In the genomic region with DNA sequence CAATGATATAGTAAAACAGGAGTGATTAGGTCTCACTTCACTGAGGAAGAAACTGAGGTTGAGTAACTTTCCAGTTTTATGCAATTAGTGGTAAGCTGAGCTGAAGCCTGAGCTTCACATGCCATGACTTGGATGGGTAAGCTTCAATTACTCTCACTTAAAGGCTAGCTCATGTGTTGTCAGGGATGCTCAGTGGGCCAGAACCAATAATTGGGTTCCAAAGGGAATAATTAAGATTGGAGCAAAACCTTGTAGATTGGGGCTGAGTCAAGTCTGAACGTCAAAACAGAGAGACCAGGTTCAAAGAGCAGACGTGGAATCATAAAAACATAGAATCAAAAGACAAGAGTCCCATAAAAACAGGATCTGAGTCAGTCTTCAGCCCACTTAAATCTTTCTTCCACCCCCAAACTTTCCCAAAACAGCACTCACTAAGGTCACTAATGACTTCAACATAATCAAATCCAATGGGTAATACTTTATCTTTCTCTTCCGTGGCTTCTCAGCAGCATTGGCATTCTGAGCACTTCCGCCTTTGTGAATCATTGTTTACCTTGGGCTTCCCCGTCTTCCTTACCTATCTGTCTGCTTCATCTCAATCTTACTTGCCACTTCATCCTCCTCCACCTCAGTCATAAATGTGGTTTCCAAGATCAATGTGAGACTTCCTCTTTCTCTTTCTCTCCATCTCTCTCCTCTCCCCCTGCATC, we compare ENCODE assay signal across 9 cellular contexts. TPM values are rescaled to one million over a fixed set of nuclear protein-coding genes. Genes with fewer than 3 reads are reported as not detected.
DNase-seq lines count a peak whose midpoint lies in the region; ATAC-seq and TF ChIP-seq lines count a peak whose summit lies in the region.
"Had no signal": no experiment of that assay in that cellular context is flagged by ENCODE, and none has a peak within 500 bp of the region (broad histone marks: within the 10 kb centered on the region; RNA-seq: fewer than 3 reads in every experiment).

No MANE protein-coding gene starts in this region.

- BruUV-seq in mammary epithelial cell (replicated peaks; lab: Mats Ljungman, UMichigan) = TSS peak; percentile 69

- H3K9me3 Mint-ChIP-seq in CD4-positive, alpha-beta T cell = peaks cover 2% of the 10 kb centered on the region

- H3K27me3 ChIP-seq in CD4-positive, alpha-beta T cell (ENCODE audit: control insufficient read depth, insufficient read depth, low read length) = no peaks in the 10 kb centered on the region
- H3K27me3 ChIP-seq in mammary epithelial cell (ENCODE audit: insufficient read depth, low read length) = no peaks in the 10 kb centered on the region

- H4K20me1 ChIP-seq in mammary epithelial cell (ENCODE audit: insufficient read depth, low read length) = no peaks in the 10 kb centered on the region

- no peaks in the 10 kb centered on the region for H3K36me3 Mint-ChIP-seq in CD4-positive, alpha-beta T cell (ENCODE audit: low read depth)

- POLR2A ChIA-PET in CD4-positive, alpha-beta T cell (lab: Charles Lee) = interaction anchor here (0.7 kb wide), 1 partner anchor 549 kb away, joined by 4 read pairs; no protein-coding TSS in a partner anchor

- H3K27ac ChIP-seq in CD4-positive, alpha-beta T cell (ENCODE audit: low read depth, low read length) = no peak overlapping the region
- H3K27ac ChIP-seq in mammary epithelial cell (ENCODE audit: insufficient read depth, low read depth, low read length) = peak overlapping the region; percentile 88

- TF ChIP-seq CTCF in CD4-positive, alpha-beta T cell (IDR thresholded peaks at IDR 0.05) = no peak
- no peak for TF ChIP-seq CTCF in mammary epithelial cell (conservative IDR thresholded peaks at IDR 0.05 in 1 of 2, IDR thresholded peaks at IDR 0.05 in 1 of 2; ENCODE audit: extremely low read depth in 1 of 2, insufficient read depth in 1 of 2, low read depth in 1 of 2, low read length in 2 of 2)

- peak overlapping the region in 1 of 3 experiments; percentile 4 for H3K4me3 ChIP-seq in mammary epithelial cell (replicated peaks in 1 of 3; ENCODE audit: insufficient read depth in 1 of 3, low read depth in 2 of 3, low read length in 3 of 3)

- peak overlapping the region; percentile 2 for H3K27ac Mint-ChIP-seq in CD4-positive, alpha-beta T cell
- H3K27ac Mint-ChIP-seq: dendritic cell treated with granulocyte-macrophage colony-stimulating factor and Interleukin-4, amounts not matched to agents 40 ng/mL and 50 ng/mL, for 4 days had no signal

- peak overlapping the region; percentile 24 for H3K9ac ChIP-seq in mammary epithelial cell (ENCODE audit: insufficient read depth, low read length)

- peak; percentile 54 for ATAC-seq in CD4-positive, alpha-beta T cell (ENCODE audit: poor library complexity)
- peak; percentile 97 for ATAC-seq in GM19463 (IDR thresholded peaks at IDR 0.05; ENCODE audit: unreplicated experiment)
- peak; percentile 76 for ATAC-seq in HG03558 (IDR thresholded peaks at IDR 0.05; ENCODE audit: extremely low read depth, unreplicated experiment)
- ATAC-seq in GM19328 (IDR thresholded peaks at IDR 0.05; ENCODE audit: unreplicated experiment) = no peak

- H3K79me2 ChIP-seq in mammary epithelial cell (ENCODE audit: insufficient read depth, low read length) = no peaks in the 10 kb centered on the region

- no peaks in the 10 kb centered on the region for H3K9me3 ChIP-seq in CD4-positive, alpha-beta T cell (ENCODE audit: control insufficient read depth, low read length)
- no peaks in the 10 kb centered on the region for H3K9me3 ChIP-seq in mammary epithelial cell (replicated peaks; ENCODE audit: insufficient read depth, low read length)

- H3K27me3 Mint-ChIP-seq in CD4-positive, alpha-beta T cell = peaks cover 7% of the 10 kb centered on the region
- H3K27me3 Mint-ChIP-seq: dendritic cell treated with granulocyte-macrophage colony-stimulating factor and Interleukin-4, amounts not matched to agents 40 ng/mL and 50 ng/mL, for 4 days had no signal

- in situ Hi-C loops in mammary epithelial cell (cut with MboI; ENCODE audit: low sequenced_read_pairs in 2 of 2) = no loop called here

- peaks cover 31% of the 10 kb centered on the region for H3K4me1 ChIP-seq in mammary epithelial cell (ENCODE audit: insufficient read depth, low read length)

- CTCF ChIA-PET in CD4-positive, alpha-beta T cell (lab: Charles Lee) = no interaction called here
- CTCF ChIA-PET in mammary epithelial cell (lab: Charles Lee; ENCODE audit: low non-redundant PET) = interaction anchor here (0.6 kb wide), 1 partner anchor 108 kb away, joined by 15 read pairs; no protein-coding TSS in a partner anchor

- no peak overlapping the region for H3K4me3 Mint-ChIP-seq in CD4-positive, alpha-beta T cell
- H3K4me3 Mint-ChIP-seq: dendritic cell treated with granulocyte-macrophage colony-stimulating factor and Interleukin-4, amounts not matched to agents 40 ng/mL and 50 ng/mL, for 4 days had no signal

- H3K36me3 ChIP-seq in mammary epithelial cell (ENCODE audit: insufficient read depth, low read length) = no peaks in the 10 kb centered on the region

- dilution Hi-C loops in mammary epithelial cell (cut with HindIII; ENCODE audit: low sequenced_read_pairs) = no loop called here

- peak overlapping the region; percentile 75 for H3K4me2 ChIP-seq in mammary epithelial cell (ENCODE audit: insufficient read depth, low read depth, low read length)

- no peak for DNase-seq in CD4-positive, alpha-beta T cell
- DNase-seq in mammary epithelial cell (peak; percentile 92), NCI-H187 (lab: John Stamatoyannopoulos, UW) (no peak), NCI-H2107 (lab: John Stamatoyannopoulos, UW) (no peak), medulla oblongata (ENCODE audit: extremely low spot score) (no peak)

- WGBS in mammary epithelial cell (ENCODE audit: low coverage, missing lambda C conversion rate) = 8% methylated on average over 5 of the region's 5 CpGs

- intact Hi-C loops in CD4-positive, alpha-beta T cell (cut with DNase I, micrococcal nuclease) = no loop called here
- intact Hi-C loops in mammary epithelial cell (cut with micrococcal nuclease) = loop anchor here (1.0 to 2.0 kb wide), 2 partner anchors 28 to 49 kb away; no protein-coding TSS in a partner anchor

- peaks cover 17% of the 10 kb centered on the region for H3K4me1 Mint-ChIP-seq in CD4-positive, alpha-beta T cell (ENCODE audit: low read depth)

- peak overlapping the region; percentile 60 for H2AFZ ChIP-seq in mammary epithelial cell (ENCODE audit: low read depth, low read length)

RNA-seq across cellular contexts. Expression of a gene that starts 23.0 kb away (rescaled TPM):
- not detected for total RNA-seq in CD4-positive, alpha-beta T cell
- total RNA-seq in mammary epithelial cell = 100 to 1,000 TPM; 304 to 534 TPM
- 169 TPM for polyA plus RNA-seq in mammary epithelial cell
- 379 TPM for polyA minus RNA-seq in mammary epithelial cell

Comparison
In these comparisons a context has a peak if more than half of its experiments do, and no peak if none do; other contexts are left out.
1. RNA of a gene that starts 23.0 kb away (total RNA-seq): 304 to 534 TPM in mammary epithelial cell; not detected in CD4-positive, alpha-beta T cell; every median in the first group is over 100 times any median in the second.